7 cellular contexts compared by ENCODE assay signal in genomic region chr19:17125052-17125727, GRCh38. TPM values are rescaled to one million over a fixed set of nuclear protein-coding genes. Genes with fewer than 3 reads are reported as not detected.
DNase-seq lines count a peak whose midpoint lies in the region; ATAC-seq and TF ChIP-seq lines count a peak whose summit lies in the region.

No MANE protein-coding gene starts in this region.

- H3K9me3 Mint-ChIP-seq in HFFc6 (no peaks in the 10 kb centered on the region), natural killer cell (no peaks in the 10 kb centered on the region)
- H3K9me3 Mint-ChIP-seq in central memory CD8-positive, alpha-beta T cell: no peaks in the 10 kb centered on the region

- peaks cover 3% of the 10 kb centered on the region for H3K27me3 Mint-ChIP-seq in HFFc6 (ENCODE audit: insufficient read depth)
- no peaks in the 10 kb centered on the region for H3K27me3 Mint-ChIP-seq in central memory CD8-positive, alpha-beta T cell
- no peaks in the 10 kb centered on the region for H3K27me3 Mint-ChIP-seq in natural killer cell (ENCODE audit: low read depth in 2 of 2)

- H3K36me3 Mint-ChIP-seq in HFFc6 (ENCODE audit: low read depth) (peaks cover 15% of the 10 kb centered on the region; the same call in 1 of the 2 replicates), natural killer cell (no peaks in the 10 kb centered on the region)
- H3K36me3 Mint-ChIP-seq in central memory CD8-positive, alpha-beta T cell (ENCODE audit: insufficient read depth): peaks cover 35% of the 10 kb centered on the region

- H3K4me1 Mint-ChIP-seq in HFFc6 (ENCODE audit: low read depth) (peaks cover 21% of the 10 kb centered on the region), natural killer cell (peaks cover 37 to 80% of the 10 kb centered on the region in 2 donors)
- H3K4me1 Mint-ChIP-seq in central memory CD8-positive, alpha-beta T cell: peaks cover 69% of the 10 kb centered on the region

- peak overlapping the region; percentile 65 for H3K27ac Mint-ChIP-seq in HFFc6
- H3K27ac Mint-ChIP-seq in central memory CD8-positive, alpha-beta T cell (ENCODE audit: low read depth): peak overlapping the region; percentile 98
- H3K27ac Mint-ChIP-seq in natural killer cell: peak overlapping the region; percentile 96 to 100

- DNase-seq in HFFc6 (no peak), NCI-H524 treated with DMSO at 0.1 percent for 48 hours (lab: John Stamatoyannopoulos, UW) (peak; percentile 76), natural killer cell (peak; percentile 33), NCI-H2107 treated with DMSO at 0.1 percent for 48 hours (lab: John Stamatoyannopoulos, UW; ENCODE audit: unreplicated experiment) (no peak)
- DNase-seq in central memory CD8-positive, alpha-beta T cell (ENCODE audit: low spot score in 2 of 2): peak in 1 of 2 donors; percentile 81
- no peak for DNase-seq in stimulated activated CD4-positive, alpha-beta T cell treated with anti-CD3 and anti-CD28 coated beads, Interleukin-12 subunit alpha, Interleukin-12 subunit beta, amount 100 ng/mL, for 4 hours

- TF ChIP-seq CTCF in HFFc6 (IDR thresholded peaks at IDR 0.05): no peak
- no peak for TF ChIP-seq CTCF in natural killer cell (IDR thresholded peaks at IDR 0.05)

- intact Hi-C loops in natural killer cell (cut with micrococcal nuclease): loop anchor here (1.0 to 5.0 kb wide), 7 partner anchors 10 to 754 kb away; partner anchors contain the start of genes HAUS8, MYO9B and OCEL1

- 0 out of 2 replicates have a peak overlapping the region, but pooled peaks have one; percentile 11 for H3K4me3 Mint-ChIP-seq in HFFc6
- peak overlapping the region; percentile 85 for H3K4me3 Mint-ChIP-seq in central memory CD8-positive, alpha-beta T cell
- H3K4me3 Mint-ChIP-seq in natural killer cell: peak overlapping the region; percentile 97

- peak; percentile 61 for ATAC-seq in GM18868 (IDR thresholded peaks at IDR 0.05; ENCODE audit: unreplicated experiment)
- peak; percentile 86 for ATAC-seq in central memory CD8-positive, alpha-beta T cell (replicated peaks; ENCODE audit: extremely low read depth, poor library complexity, severe bottlenecking)
- peak; percentile 78 to 92 (median 81) for ATAC-seq in natural killer cell

RNA-seq across cellular contexts. Expression of gene MYO9B, which starts 49.6 kb away (rescaled TPM):
- 10 to 100 TPM; 81.2 to 89.0 (median 83.4) TPM for total RNA-seq in HFFc6 (2021; fragmentation: NEBNext Ultra II Directional; extraction: Animal tissue kit (Norgen Biotek cat#: 25700))
- total RNA-seq in natural killer cell: 100 to 1,000 TPM; 321 to 378 (median 365) TPM

RNA-seq across cellular contexts. Expression of gene HAUS8, which starts 49.9 kb away (rescaled TPM):
- 10 to 100 TPM in 5 of 6 experiments, 1 to 10 TPM in 1; 7.6 to 13.2 (median 12.2) TPM for total RNA-seq in HFFc6 (2021; fragmentation: NEBNext Ultra II Directional; extraction: Animal tissue kit (Norgen Biotek cat#: 25700))
- total RNA-seq in natural killer cell: 10 to 100 TPM; 10.3 to 13.5 (median 10.4) TPM

Comparison
In these comparisons a context has a peak if more than half of its experiments do, and no peak if none do; other contexts are left out.
1. DNase-seq: peak in NCI-H524 treated with DMSO at 0.1 percent for 48 hours (single experiment) and natural killer cell (single experiment); none in HFFc6 (single experiment), NCI-H2107 treated with DMSO at 0.1 percent for 48 hours (single experiment) and stimulated activated CD4-positive, alpha-beta T cell treated with anti-CD3 and anti-CD28 coated beads, Interleukin-12 subunit alpha, Interleukin-12 subunit beta, amount 100 ng/mL, for 4 hours (single experiment).
2. H3K4me3 Mint-ChIP-seq: peak in every context shown above with its lines; median percentile 97 in natural killer cell; 85 in central memory CD8-positive, alpha-beta T cell; 11 in HFFc6.
3. Peak in every context shown above with its lines, with median percentiles within 50 percentile points of each other: ATAC-seq and H3K27ac Mint-ChIP-seq.